Comparison of ENCODE assay signal across 9 cellular contexts in genomic region chr17:77282524-77283515, GRCh38.
DNase-seq lines count a peak whose midpoint lies in the region; ATAC-seq and TF ChIP-seq lines count a peak whose summit lies in the region.
"Had no signal": no experiment of that assay in that cellular context is flagged by ENCODE, and none has a peak within 500 bp of the region (broad histone marks: within the 10 kb centered on the region; RNA-seq: fewer than 3 reads in every experiment).

No MANE protein-coding gene starts in this region.

- CTCF ChIA-PET in PC-3 (lab: Charles Lee): interaction anchor here (0.7 kb wide), 1 partner anchor 40 kb away, joined by 3 read pairs; no protein-coding TSS in a partner anchor

- H3K27ac ChIP-seq in PC-3 (ENCODE audit: low read length) (peak overlapping the region; percentile 96), smooth muscle cell (ENCODE audit: low read depth) (no peak overlapping the region)

- BruUV-seq in PC-3 (replicated peaks; lab: Mats Ljungman, UMichigan): TSS peak; percentile 30

- ATAC-seq in PC-3: no peak

- H3F3A ChIP-seq in PC-3 (ENCODE audit: low read length, unreplicated experiment) (peaks cover 20% of the 10 kb centered on the region), smooth muscle cell (ENCODE audit: low read depth) (peaks cover 22% of the 10 kb centered on the region)

- no peak overlapping the region for H2AFZ ChIP-seq in PC-3 (ENCODE audit: low read length)
- H2AFZ ChIP-seq in smooth muscle cell (ENCODE audit: low read depth): no peak overlapping the region

- POLR2A ChIA-PET in PC-3 (lab: Charles Lee; ENCODE audit: unreplicated experiment): interaction anchor here (0.6 to 1.1 kb wide), 2 partner anchors 28 to 689 kb away, joined by 3 to 16 read pairs; no protein-coding TSS in a partner anchor

- H3K9me3 ChIP-seq in PC-3 (ENCODE audit: low read length) (no peaks in the 10 kb centered on the region), smooth muscle cell (replicated peaks; ENCODE audit: low read depth) (no peaks in the 10 kb centered on the region)

- intact Hi-C loops in PC-3 (cut with micrococcal nuclease): loop anchor here (10.0 kb wide), 1 partner anchor 548 kb away; the partner anchor contains the start of genes MFSD11 and SRSF2

- peaks cover 57% of the 10 kb centered on the region for H3K79me2 ChIP-seq in PC-3 (ENCODE audit: low read length)
- H3K79me2 ChIP-seq in smooth muscle cell (ENCODE audit: low read depth): no peaks in the 10 kb centered on the region

- H3K4me3 ChIP-seq in PC-3 (ENCODE audit: low read length) (peak overlapping the region; percentile 87), fibroblast of pulmonary artery (replicated peaks; ENCODE audit: low read depth, low read length) (peak overlapping the region; percentile 70), smooth muscle cell (peak overlapping the region; percentile 66)

- H3K4me1 ChIP-seq in PC-3 (ENCODE audit: insufficient read depth, low read length) (peaks cover 68% of the 10 kb centered on the region), smooth muscle cell (ENCODE audit: low read depth) (peaks cover 39% of the 10 kb centered on the region)

- H3K36me3 ChIP-seq in PC-3 (ENCODE audit: low read depth, low read length) (peaks cover 4% of the 10 kb centered on the region), smooth muscle cell (ENCODE audit: low read depth) (no peaks in the 10 kb centered on the region)

- TF ChIP-seq CTCF in PC-3 (conservative IDR thresholded peaks at IDR 0.05; ENCODE audit: low read depth, low read length): no peak
- no peak for TF ChIP-seq CTCF in fibroblast of pulmonary artery (IDR thresholded peaks at IDR 0.05; ENCODE audit: low read length, missing control alignments)
- no peak for TF ChIP-seq CTCF in smooth muscle cell (IDR thresholded peaks at IDR 0.05; ENCODE audit: borderline replicate concordance, insufficient read depth, poor library complexity, severe bottlenecking)

- WGBS in smooth muscle cell (ENCODE audit: low lambda C conversion rate): 61% methylated on average over 24 of the region's 24 CpGs

- H3K9ac ChIP-seq in PC-3 (ENCODE audit: low read length) (peak overlapping the region; percentile 94), smooth muscle cell (ENCODE audit: low read depth) (no peak overlapping the region)

- H3K4me2 ChIP-seq in PC-3 (ENCODE audit: low read length) (peak overlapping the region; percentile 94), smooth muscle cell (peak overlapping the region; percentile 98)

- H3K9me2 ChIP-seq in PC-3 (replicated peaks; ENCODE audit: low read length): no peaks in the 10 kb centered on the region

- no peaks in the 10 kb centered on the region for H3K27me3 ChIP-seq in PC-3 (ENCODE audit: low read length)
- H3K27me3 ChIP-seq in smooth muscle cell (ENCODE audit: low read depth): no peaks in the 10 kb centered on the region

- DNase-seq in NCI-H1105 treated with DMSO at 0.1 percent for 48 hours (lab: John Stamatoyannopoulos, UW) (peak; percentile 36), NCI-H1105 (lab: John Stamatoyannopoulos, UW) (no peak), PC-3 (peak; percentile 72), fibroblast of pulmonary artery (ENCODE audit: low read depth) (peak; percentile 77), smooth muscle cell (lab: John Stamatoyannopoulos, UW; ENCODE audit: unreplicated experiment) (no peak), iPS-NIHi11 (ENCODE audit: low spot score) (no peak), NCI-H2227 (lab: John Stamatoyannopoulos, UW; ENCODE audit: unreplicated experiment) (no peak), NOMO-1 treated with DMSO at 0.1 percent for 48 hours (lab: John Stamatoyannopoulos, UW; ENCODE audit: unreplicated experiment) (no peak)
- DNase-seq: caudate nucleus had no signal

- H4K20me1 ChIP-seq in PC-3 (ENCODE audit: low read length) (peaks cover 22% of the 10 kb centered on the region), smooth muscle cell (ENCODE audit: low read depth) (no peaks in the 10 kb centered on the region)

Comparison
In these comparisons a context has a peak if more than half of its experiments do, and no peak if none do; other contexts are left out.
1. DNase-seq: peak in NCI-H1105 treated with DMSO at 0.1 percent for 48 hours (single experiment), PC-3 (single experiment) and fibroblast of pulmonary artery (single experiment); none in NCI-H1105 (single experiment), smooth muscle cell (single experiment), iPS-NIHi11 (single experiment), NCI-H2227 (single experiment) and NOMO-1 treated with DMSO at 0.1 percent for 48 hours (single experiment).
2. Peak in every context shown above with its lines, with median percentiles within 50 percentile points of each other: H3K4me3 ChIP-seq.